Comparison of ENCODE assay signal across 11 cellular contexts in genomic region chr2:74373985-74374384, GRCh38. TPM values are rescaled to one million over a fixed set of nuclear protein-coding genes. Genes with fewer than 3 reads are reported as not detected.
A peak's percentile ranks its signal among the peaks of the same experiment; 100 is the strongest.
DNase-seq lines count a peak whose midpoint lies in the region; ATAC-seq and TF ChIP-seq lines count a peak whose summit lies in the region.
"Had no signal": no experiment of that assay in that cellular context is flagged by ENCODE, and none has a peak within 500 bp of the region (broad histone marks: within the 10 kb centered on the region; RNA-seq: fewer than 3 reads in every experiment).

No MANE protein-coding gene starts in this region.

- H3K27ac Mint-ChIP-seq in HFFc6: peak overlapping the region; percentile 57; the same call in 1 of the 2 replicates
- no peak overlapping the region for H3K27ac Mint-ChIP-seq in activated T-helper 17 cell treated with anti-CD3 and anti-CD28 coated beads, Interleukin-2, amount 50 U/mL, for 72 hours
- H3K27ac Mint-ChIP-seq: activated CD4-positive, alpha-beta T cell treated with anti-CD3 and anti-CD28 coated beads, Interleukin-2, amount 10 ng/mL, durations not matched to agents 24 days and 14 days had no signal

- H3K27me3 ChIP-seq in iPS-15b (ENCODE audit: control insufficient read depth, insufficient read depth, low read length): no peaks in the 10 kb centered on the region
- H3K27me3 ChIP-seq in suprapubic skin: no peaks in the 10 kb centered on the region
- H3K27me3 ChIP-seq: adrenal gland, SJSA1 had no signal

- no peak overlapping the region for H3K27ac ChIP-seq in suprapubic skin
- H3K27ac ChIP-seq: SJSA1 had no signal

- TF ChIP-seq CTCF in HFFc6 (IDR thresholded peaks at IDR 0.05) (no peak), cardiac fibroblast (IDR thresholded peaks at IDR 0.05; ENCODE audit: low read depth, low read length) (no peak), suprapubic skin (IDR thresholded peaks at IDR 0.05) (no peak)

- 81% methylated on average over 8 of the region's 8 CpGs for WGBS in suprapubic skin

- no peak for TF ChIP-seq POLR2A in suprapubic skin (IDR thresholded peaks at IDR 0.05)

- H3K9ac ChIP-seq in iPS-15b (ENCODE audit: low read depth, low read length): peak overlapping the region; percentile 14

- H3K4me3 Mint-ChIP-seq in HFFc6: peak overlapping the region; percentile 35; the same call in 1 of the 2 replicates
- H3K4me3 Mint-ChIP-seq in activated T-helper 17 cell treated with anti-CD3 and anti-CD28 coated beads, Interleukin-2, amount 50 U/mL, for 72 hours: no peak overlapping the region
- H3K4me3 Mint-ChIP-seq: activated CD4-positive, alpha-beta T cell treated with anti-CD3 and anti-CD28 coated beads, Interleukin-2, amount 10 ng/mL, durations not matched to agents 24 days and 14 days had no signal

- peak overlapping the region; percentile 3 to 46 for H3K4me3 ChIP-seq in cardiac fibroblast (replicated peaks in 1 of 2; ENCODE audit: low read depth in 2 of 2, low read length in 2 of 2)
- peak overlapping the region; percentile 87 for H3K4me3 ChIP-seq in iPS-15b (ENCODE audit: low read depth, low read length)
- no peak overlapping the region for H3K4me3 ChIP-seq in suprapubic skin
- H3K4me3 ChIP-seq: SJSA1 had no signal

- H3K9me3 Mint-ChIP-seq in HFFc6: no peaks in the 10 kb centered on the region
- H3K9me3 Mint-ChIP-seq in activated T-helper 17 cell treated with anti-CD3 and anti-CD28 coated beads, Interleukin-2, amount 50 U/mL, for 72 hours: no peaks in the 10 kb centered on the region
- H3K9me3 Mint-ChIP-seq: activated CD4-positive, alpha-beta T cell treated with anti-CD3 and anti-CD28 coated beads, Interleukin-2, amount 10 ng/mL, durations not matched to agents 24 days and 14 days had no signal

- no peak for DNase-seq in HFFc6
- DNase-seq in cardiac fibroblast (ENCODE audit: low read depth in 2 of 2): no peak
- DNase-seq in sciatic nerve (ENCODE audit: low spot score): no peak
- no peak for DNase-seq in GM19240 (ENCODE audit: insufficient read length, low spot score)
- no peak for DNase-seq in suprapubic skin (ENCODE audit: low spot score in 2 of 2)
- DNase-seq in HuH-7.5 (ENCODE audit: low spot score): no peak
- DNase-seq: activated CD4-positive, alpha-beta T cell treated with anti-CD3 and anti-CD28 coated beads, Interleukin-2, amount 10 ng/mL, durations not matched to agents 24 days and 14 days had no signal

- peaks cover 24% of the 10 kb centered on the region for H3K36me3 Mint-ChIP-seq in HFFc6 (ENCODE audit: low read depth)
- H3K36me3 Mint-ChIP-seq in activated T-helper 17 cell treated with anti-CD3 and anti-CD28 coated beads, Interleukin-2, amount 50 U/mL, for 72 hours (ENCODE audit: low read depth): peaks cover 60% of the 10 kb centered on the region

- ATAC-seq in sciatic nerve: peak; percentile 11
- no peak for ATAC-seq in activated T-helper 17 cell treated with anti-CD3 and anti-CD28 coated beads, Interleukin-2, amount 50 U/mL, for 72 hours (replicated peaks)

- H3K4me1 Mint-ChIP-seq in HFFc6 (ENCODE audit: low read depth): peaks cover 27% of the 10 kb centered on the region
- peaks cover 13% of the 10 kb centered on the region for H3K4me1 Mint-ChIP-seq in activated T-helper 17 cell treated with anti-CD3 and anti-CD28 coated beads, Interleukin-2, amount 50 U/mL, for 72 hours

- H3K9me3 ChIP-seq in iPS-15b (ENCODE audit: control insufficient read depth, insufficient read depth, low read length): no peaks in the 10 kb centered on the region
- no peaks in the 10 kb centered on the region for H3K9me3 ChIP-seq in suprapubic skin
- H3K9me3 ChIP-seq: adrenal gland, SJSA1 had no signal

- H3K36me3 ChIP-seq in iPS-15b (ENCODE audit: control insufficient read depth, insufficient read depth, low read length) (peaks cover 27% of the 10 kb centered on the region), suprapubic skin (peaks cover 41% of the 10 kb centered on the region)

- peaks cover 3% of the 10 kb centered on the region; the same call in 1 of the 2 replicates for H3K27me3 Mint-ChIP-seq in HFFc6 (ENCODE audit: insufficient read depth)
- no peaks in the 10 kb centered on the region for H3K27me3 Mint-ChIP-seq in activated T-helper 17 cell treated with anti-CD3 and anti-CD28 coated beads, Interleukin-2, amount 50 U/mL, for 72 hours
- H3K27me3 Mint-ChIP-seq: activated CD4-positive, alpha-beta T cell treated with anti-CD3 and anti-CD28 coated beads, Interleukin-2, amount 10 ng/mL, durations not matched to agents 24 days and 14 days had no signal

- H3K4me1 ChIP-seq in iPS-15b (ENCODE audit: control insufficient read depth, insufficient read depth, low read length): peaks cover 14% of the 10 kb centered on the region
- H3K4me1 ChIP-seq in suprapubic skin: peaks cover 18% of the 10 kb centered on the region
- H3K4me1 ChIP-seq: SJSA1 had no signal

- no peak for TF ChIP-seq EP300 in suprapubic skin (IDR thresholded peaks at IDR 0.05)

- intact Hi-C loops in sciatic nerve (cut with DNase I): no loop called here

RNA-seq across cellular contexts. Expression of gene DCTN1, which starts 6.1 kb away (rescaled TPM):
- 100 to 1,000 TPM; 222 to 286 (median 236) TPM for total RNA-seq in HFFc6 (2021; fragmentation: NEBNext Ultra II Directional; extraction: Animal tissue kit (Norgen Biotek cat#: 25700))
- total RNA-seq in sciatic nerve (146 TPM), suprapubic skin (100 to 1,000 TPM in 3 of 4 donors, 10 to 100 TPM in 1; 83.4 to 122 (median 105) TPM)
- 100 to 1,000 TPM in 1 of 2 donors, 10 to 100 TPM in 1; 84.0 to 108 TPM for total RNA-seq in activated T-helper 17 cell treated with anti-CD3 and anti-CD28 coated beads, Interleukin-2, amount 50 U/mL, for 72 hours

RNA-seq across cellular contexts. Expression of gene SLC4A5, which starts 30.8 kb away (rescaled TPM):
- under 1 TPM in 3 of 6 experiments, not detected in 3; 0.19 to 0.40 (median 0.31) TPM for total RNA-seq in HFFc6 (2021; fragmentation: NEBNext Ultra II Directional; extraction: Animal tissue kit (Norgen Biotek cat#: 25700))
- total RNA-seq in sciatic nerve: 12.6 TPM
- 10 to 100 TPM in 1 of 4 donors, 1 to 10 TPM in 3; 3.2 to 30.4 (median 4.2) TPM for total RNA-seq in suprapubic skin
- 1 to 10 TPM; 2.2 to 4.4 TPM for total RNA-seq in activated T-helper 17 cell treated with anti-CD3 and anti-CD28 coated beads, Interleukin-2, amount 50 U/mL, for 72 hours

RNA-seq across cellular contexts. Expression of gene C2orf81, which starts 47.4 kb away (rescaled TPM):
- 1 to 10 TPM in 5 of 6 experiments, under 1 TPM in 1; 0.53 to 2.3 (median 1.4) TPM for total RNA-seq in HFFc6 (2021; fragmentation: NEBNext Ultra II Directional; extraction: Animal tissue kit (Norgen Biotek cat#: 25700))
- total RNA-seq in sciatic nerve (4.4 TPM), suprapubic skin (1 to 10 TPM in 3 of 4 donors, under 1 TPM in 1; 0.87 to 2.1 (median 1.4) TPM)
- total RNA-seq in activated T-helper 17 cell treated with anti-CD3 and anti-CD28 coated beads, Interleukin-2, amount 50 U/mL, for 72 hours: 1 to 10 TPM; 2.3 to 9.7 TPM

RNA-seq across cellular contexts. Expression of gene WDR54, which starts 47.5 kb away (rescaled TPM):
- total RNA-seq in HFFc6 (2021; fragmentation: NEBNext Ultra II Directional; extraction: Animal tissue kit (Norgen Biotek cat#: 25700)): 10 to 100 TPM; 30.7 to 37.7 (median 33.4) TPM
- 14.0 TPM for total RNA-seq in sciatic nerve
- 10 to 100 TPM in 2 of 4 donors, 1 to 10 TPM in 2; 5.0 to 12.0 (median 8.5) TPM for total RNA-seq in suprapubic skin
- 100 to 1,000 TPM in 1 of 2 donors, 10 to 100 TPM in 1; 85.8 to 194 TPM for total RNA-seq in activated T-helper 17 cell treated with anti-CD3 and anti-CD28 coated beads, Interleukin-2, amount 50 U/mL, for 72 hours
